1 cellular context compared by ENCODE assay signal in genomic region chr6:31142356-31142755, GRCh38.
TF ChIP-seq lines count a peak whose summit lies in the region.

No MANE protein-coding gene starts in this region.

TF ChIP-seq in IMR-90, 13 proteins besides CTCF, POLR2A, EP300 and RAD21 (continued from another document):
- TF ChIP-seq FOS (IDR thresholded peaks at IDR 0.05; ENCODE audit: low read depth, low read length) = no peak
- TF ChIP-seq MAFK (IDR thresholded peaks at IDR 0.05; ENCODE audit: low read depth, low read length) = no peak
- no peak for TF ChIP-seq BHLHE40 (IDR thresholded peaks at IDR 0.05; ENCODE audit: low read depth, low read length)
- TF ChIP-seq SMC3 (IDR thresholded peaks at IDR 0.05; ENCODE audit: low read depth, low read length) = no peak
